Comparison of ENCODE assay signal across 7 cellular contexts in genomic region chr6:66854014-66854413, GRCh38.
"Had no signal": no experiment of that assay in that cellular context is flagged by ENCODE, and none has a peak within 500 bp of the region (broad histone marks: within the 10 kb centered on the region; RNA-seq: fewer than 3 reads in every experiment).

No MANE protein-coding gene starts in this region.

- H3K27ac ChIP-seq: HL-60 had no signal

- DNase-seq: IMR-90, KBM-7, KG1 had no signal

- FAIRE-seq: HepG2, HTR-8/SVneo, K562 had no signal

- H3K4me3 ChIP-seq: K562 had no signal

- ATAC-seq: HepG2, K562 had no signal
